1 cellular context compared by ENCODE assay signal in genomic region chr6:30686908-30687658, GRCh38.
TF ChIP-seq lines count a peak whose summit lies in the region.

No MANE protein-coding gene starts in this region.

TF ChIP-seq in GM23338, 12 proteins besides CTCF, POLR2A, EP300 and RAD21 (continued from another document):
- TF ChIP-seq, protein P1, sequence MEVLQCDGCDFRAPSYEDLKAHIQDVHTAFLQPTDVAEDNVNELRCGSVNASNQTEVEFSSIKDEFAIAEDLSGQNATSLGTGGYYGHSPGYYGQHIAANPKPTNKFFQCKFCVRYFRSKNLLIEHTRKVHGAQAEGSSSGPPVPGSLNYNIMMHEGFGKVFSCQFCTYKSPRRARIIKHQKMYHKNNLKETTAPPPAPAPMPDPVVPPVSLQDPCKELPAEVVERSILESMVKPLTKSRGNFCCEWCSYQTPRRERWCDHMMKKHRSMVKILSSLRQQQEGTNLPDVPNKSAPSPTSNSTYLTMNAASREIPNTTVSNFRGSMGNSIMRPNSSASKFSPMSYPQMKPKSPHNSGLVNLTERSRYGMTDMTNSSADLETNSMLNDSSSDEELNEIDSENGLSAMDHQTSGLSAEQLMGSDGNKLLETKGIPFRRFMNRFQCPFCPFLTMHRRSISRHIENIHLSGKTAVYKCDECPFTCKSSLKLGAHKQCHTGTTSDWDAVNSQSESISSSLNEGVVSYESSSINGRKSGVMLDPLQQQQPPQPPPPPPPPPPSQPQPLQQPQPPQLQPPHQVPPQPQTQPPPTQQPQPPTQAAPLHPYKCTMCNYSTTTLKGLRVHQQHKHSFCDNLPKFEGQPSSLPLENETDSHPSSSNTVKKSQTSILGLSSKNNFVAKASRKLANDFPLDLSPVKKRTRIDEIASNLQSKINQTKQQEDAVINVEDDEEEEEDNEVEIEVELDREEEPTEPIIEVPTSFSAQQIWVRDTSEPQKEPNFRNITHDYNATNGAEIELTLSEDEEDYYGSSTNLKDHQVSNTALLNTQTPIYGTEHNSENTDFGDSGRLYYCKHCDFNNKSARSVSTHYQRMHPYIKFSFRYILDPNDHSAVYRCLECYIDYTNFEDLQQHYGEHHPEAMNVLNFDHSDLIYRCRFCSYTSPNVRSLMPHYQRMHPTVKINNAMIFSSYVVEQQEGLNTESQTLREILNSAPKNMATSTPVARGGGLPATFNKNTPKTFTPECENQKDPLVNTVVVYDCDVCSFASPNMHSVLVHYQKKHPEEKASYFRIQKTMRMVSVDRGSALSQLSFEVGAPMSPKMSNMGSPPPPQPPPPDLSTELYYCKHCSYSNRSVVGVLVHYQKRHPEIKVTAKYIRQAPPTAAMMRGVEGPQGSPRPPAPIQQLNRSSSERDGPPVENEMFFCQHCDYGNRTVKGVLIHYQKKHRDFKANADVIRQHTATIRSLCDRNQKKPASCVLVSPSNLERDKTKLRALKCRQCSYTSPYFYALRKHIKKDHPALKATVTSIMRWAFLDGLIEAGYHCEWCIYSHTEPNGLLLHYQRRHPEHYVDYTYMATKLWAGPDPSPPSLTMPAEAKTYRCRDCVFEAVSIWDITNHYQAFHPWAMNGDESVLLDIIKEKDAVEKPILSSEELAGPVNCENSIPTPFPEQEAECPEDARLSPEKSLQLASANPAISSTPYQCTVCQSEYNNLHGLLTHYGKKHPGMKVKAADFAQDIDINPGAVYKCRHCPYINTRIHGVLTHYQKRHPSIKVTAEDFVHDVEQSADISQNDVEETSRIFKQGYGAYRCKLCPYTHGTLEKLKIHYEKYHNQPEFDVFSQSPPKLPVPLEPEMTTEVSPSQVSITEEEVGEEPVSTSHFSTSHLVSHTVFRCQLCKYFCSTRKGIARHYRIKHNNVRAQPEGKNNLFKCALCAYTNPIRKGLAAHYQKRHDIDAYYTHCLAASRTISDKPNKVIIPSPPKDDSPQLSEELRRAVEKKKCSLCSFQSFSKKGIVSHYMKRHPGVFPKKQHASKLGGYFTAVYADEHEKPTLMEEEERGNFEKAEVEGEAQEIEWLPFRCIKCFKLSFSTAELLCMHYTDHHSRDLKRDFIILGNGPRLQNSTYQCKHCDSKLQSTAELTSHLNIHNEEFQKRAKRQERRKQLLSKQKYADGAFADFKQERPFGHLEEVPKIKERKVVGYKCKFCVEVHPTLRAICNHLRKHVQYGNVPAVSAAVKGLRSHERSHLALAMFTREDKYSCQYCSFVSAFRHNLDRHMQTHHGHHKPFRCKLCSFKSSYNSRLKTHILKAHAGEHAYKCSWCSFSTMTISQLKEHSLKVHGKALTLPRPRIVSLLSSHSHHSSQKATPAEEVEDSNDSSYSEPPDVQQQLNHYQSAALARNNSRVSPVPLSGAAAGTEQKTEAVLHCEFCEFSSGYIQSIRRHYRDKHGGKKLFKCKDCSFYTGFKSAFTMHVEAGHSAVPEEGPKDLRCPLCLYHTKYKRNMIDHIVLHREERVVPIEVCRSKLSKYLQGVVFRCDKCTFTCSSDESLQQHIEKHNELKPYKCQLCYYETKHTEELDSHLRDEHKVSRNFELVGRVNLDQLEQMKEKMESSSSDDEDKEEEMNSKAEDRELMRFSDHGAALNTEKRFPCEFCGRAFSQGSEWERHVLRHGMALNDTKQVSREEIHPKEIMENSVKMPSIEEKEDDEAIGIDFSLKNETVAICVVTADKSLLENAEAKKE (CRISPR knock-in tag; IDR thresholded peaks at IDR 0.05): no peak
- TF ChIP-seq NANOG (IDR thresholded peaks at IDR 0.05; ENCODE audit: borderline replicate concordance) (no peak), POLR2AphosphoS5 (IDR thresholded peaks at IDR 0.05; ENCODE audit: low read depth) (peak; percentile 62), EZH2phosphoT487 (IDR thresholded peaks at IDR 0.05; ENCODE audit: unreplicated experiment) (no peak)
TF ChIP-seq in GM23338: peak in this region for 2.
